1 cellular context compared by ENCODE assay signal in the genomic region with DNA sequence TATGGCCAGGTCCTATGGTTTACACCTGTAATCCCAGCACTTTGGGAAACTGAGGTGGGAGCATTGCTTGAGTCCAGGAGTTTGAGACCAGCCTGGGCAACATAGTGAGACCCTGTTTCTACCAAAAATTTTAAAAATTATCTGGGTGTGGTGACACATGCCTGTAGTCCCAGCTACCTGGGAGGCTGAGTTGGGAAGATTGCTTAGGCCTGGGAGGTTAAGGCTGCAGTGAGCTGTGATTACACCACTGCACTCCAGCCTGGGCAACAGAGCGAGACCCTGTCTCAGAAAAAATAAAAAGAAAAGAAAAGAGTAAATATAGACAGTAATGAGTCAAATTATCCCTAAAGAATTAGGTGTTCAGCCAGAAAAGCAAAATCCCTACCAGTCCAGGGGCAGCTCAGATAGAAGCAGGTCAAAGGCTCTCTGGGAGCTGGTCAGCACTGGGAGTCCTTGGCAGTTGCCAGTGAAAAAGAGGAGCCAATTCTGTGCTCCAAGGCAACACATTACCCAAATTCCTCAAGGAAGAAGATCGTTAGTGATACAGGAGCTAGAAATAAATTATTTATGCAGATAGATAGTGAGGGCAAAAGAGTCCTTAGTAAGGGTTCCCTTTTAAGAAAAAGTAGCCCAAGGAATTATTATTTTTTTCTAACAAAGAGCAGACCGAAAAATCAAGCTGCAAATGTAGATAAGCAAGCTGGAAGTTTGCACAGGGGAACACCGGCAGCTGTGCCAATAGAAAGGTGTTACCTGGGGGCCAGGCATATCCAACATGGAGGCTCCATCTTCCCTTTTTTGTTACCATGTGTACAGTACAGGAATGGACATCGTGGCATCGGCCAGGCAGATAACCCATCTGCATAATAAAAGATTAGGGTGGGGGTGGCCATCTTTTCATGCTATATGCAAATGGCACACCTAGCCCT.
TF ChIP-seq lines count a peak whose summit lies in the region.

No MANE protein-coding gene starts in this region.

TF ChIP-seq in H1, 55 proteins besides CTCF, POLR2A, EP300 and RAD21:
- TF ChIP-seq KDM1A (IDR thresholded peaks at IDR 0.05; ENCODE audit: borderline replicate concordance, low read length) (no peak; the same call in 1 of the 2 replicates), SP4 (IDR thresholded peaks at IDR 0.05; ENCODE audit: low read length) (no peak), TAF1 (IDR thresholded peaks at IDR 0.05; ENCODE audit: low read depth, low read length) (no peak), CHD1 (IDR thresholded peaks at IDR 0.05; ENCODE audit: low read depth, low read length) (no peak), JUND (IDR thresholded peaks at IDR 0.05; ENCODE audit: low read length) (no peak), BCL11A (IDR thresholded peaks at IDR 0.05; ENCODE audit: low read depth in 2 of 2, low read length in 2 of 2) (no peak), GTF2F1 (IDR thresholded peaks at IDR 0.05; ENCODE audit: borderline replicate concordance, low read depth, low read length) (no peak), RNF2 (IDR thresholded peaks at IDR 0.05; ENCODE audit: borderline replicate concordance, low read depth, low read length, missing control alignments, poor library complexity, severe bottlenecking) (no peak), TBP (IDR thresholded peaks at IDR 0.05; ENCODE audit: low read depth, low read length) (no peak), KDM5A (IDR thresholded peaks at IDR 0.05; ENCODE audit: low read length) (no peak), HDAC6 (IDR thresholded peaks at IDR 0.05; ENCODE audit: low read depth, low read length) (no peak), POLR2AphosphoS5 (IDR thresholded peaks at IDR 0.05; ENCODE audit: low read depth, low read length) (no peak)
- TF ChIP-seq, protein P1, sequence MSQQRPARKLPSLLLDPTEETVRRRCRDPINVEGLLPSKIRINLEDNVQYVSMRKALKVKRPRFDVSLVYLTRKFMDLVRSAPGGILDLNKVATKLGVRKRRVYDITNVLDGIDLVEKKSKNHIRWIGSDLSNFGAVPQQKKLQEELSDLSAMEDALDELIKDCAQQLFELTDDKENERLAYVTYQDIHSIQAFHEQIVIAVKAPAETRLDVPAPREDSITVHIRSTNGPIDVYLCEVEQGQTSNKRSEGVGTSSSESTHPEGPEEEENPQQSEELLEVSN (IDR thresholded peaks at IDR 0.05): no peak
TF ChIP-seq in H1: peak in this region for 0.
